In the genomic region with DNA sequence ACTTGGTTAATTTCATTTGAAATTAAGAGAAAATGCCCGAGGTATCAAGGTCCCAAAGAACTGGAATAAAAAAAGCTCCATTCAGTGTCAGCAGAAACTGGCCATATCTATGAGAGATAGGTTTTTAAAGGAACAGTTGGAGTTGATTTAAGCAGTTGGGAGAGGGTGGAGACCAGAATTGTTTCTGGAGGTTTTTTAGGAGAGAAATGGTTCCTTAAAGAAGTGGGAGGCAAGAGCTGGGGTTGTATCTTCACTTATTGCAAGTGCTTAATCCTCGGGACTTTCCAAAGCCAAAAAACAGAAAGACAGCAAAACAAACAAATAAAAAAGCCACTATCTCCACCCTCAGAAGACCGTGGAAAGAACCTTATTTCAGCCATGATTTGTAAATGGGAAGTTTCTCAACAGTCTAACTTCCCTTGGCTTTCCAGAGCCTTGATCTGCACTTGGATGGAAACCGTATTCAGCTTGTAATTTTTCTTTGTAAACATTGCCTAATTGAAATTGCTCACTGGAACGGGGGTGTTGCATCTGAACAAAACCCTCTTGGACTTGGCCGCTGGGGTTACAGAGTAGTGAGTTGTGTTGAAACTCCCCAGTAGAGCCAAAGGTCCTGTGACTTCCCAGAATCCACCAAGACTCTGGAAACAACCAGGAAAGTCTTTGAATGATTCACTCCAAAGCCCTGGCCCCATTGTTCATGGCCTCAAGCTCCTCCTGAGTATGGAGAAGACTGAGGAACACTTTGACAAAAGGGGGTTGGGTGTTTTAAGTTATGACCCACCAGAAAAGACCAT, we compare ENCODE assay signal across 11 cellular contexts.
DNase-seq lines count a peak whose midpoint lies in the region; ATAC-seq and TF ChIP-seq lines count a peak whose summit lies in the region.
"Had no signal": no experiment of that assay in that cellular context is flagged by ENCODE, and none has a peak within 500 bp of the region (broad histone marks: within the 10 kb centered on the region; RNA-seq: fewer than 3 reads in every experiment).

No MANE protein-coding gene starts in this region.

- H3K4me3 ChIP-seq in HL-60 (replicated peaks; ENCODE audit: insufficient read depth, low read length), result no peak overlapping the region
- H3K4me3 ChIP-seq in brain microvascular endothelial cell (ENCODE audit: low read depth, low read length), result no peak overlapping the region

- DNase-seq in HL-60 (ENCODE audit: low read depth in 1 of 2, low spot score in 1 of 2) (peak; percentile 59 to 76), brain microvascular endothelial cell (peak; percentile 11), kidney tubule cell (ENCODE audit: low spot score) (peak; percentile 50), substantia nigra (lab: John Stamatoyannopoulos, UW) (peak in 26 of 49 donors; percentile 6 to 81 (median 36)), NCI-H524 treated with DMSO at 0.1 percent for 48 hours (lab: John Stamatoyannopoulos, UW) (no peak), SK-N-DZ (ENCODE audit: low spot score) (no peak)
- DNase-seq: activated CD8-positive, alpha-beta memory T cell treated with anti-CD3 and anti-CD28 coated beads, Interleukin-2, amount 50 U/mL, for 4 hours; NCI-H446 treated with DMSO at 0.1 percent for 48 hours; stimulated activated CD4-positive, alpha-beta T cell treated with anti-CD3 and anti-CD28 coated beads, Interleukin-2, amount 100 ng/mL, for 24 hours had no signal

- no peaks in the 10 kb centered on the region for H3K36me3 ChIP-seq in brain microvascular endothelial cell (replicated peaks)

- ATAC-seq in GM21786 (IDR thresholded peaks at IDR 0.05; ENCODE audit: unreplicated experiment), result no peak
- no peak for ATAC-seq in HG02973 (IDR thresholded peaks at IDR 0.05; ENCODE audit: unreplicated experiment)

- no peak for TF ChIP-seq CTCF in HL-60 (IDR thresholded peaks at IDR 0.05; ENCODE audit: insufficient read depth, low read length)
- no peak for TF ChIP-seq CTCF in brain microvascular endothelial cell (IDR thresholded peaks at IDR 0.05; ENCODE audit: low read depth, low read length, missing control alignments)

- no peaks in the 10 kb centered on the region for H3K27me3 ChIP-seq in HL-60 (ENCODE audit: insufficient read depth, poor library complexity, severe bottlenecking)
- H3K27me3 ChIP-seq in brain microvascular endothelial cell (replicated peaks), result no peaks in the 10 kb centered on the region

- peak overlapping the region; percentile 75 for H3K27ac ChIP-seq in HL-60 (replicated peaks)
- peak overlapping the region; percentile 36 for H3K27ac ChIP-seq in brain microvascular endothelial cell
- peak overlapping the region; percentile 55 for H3K27ac ChIP-seq in substantia nigra (ENCODE audit: low read depth, low read length, poor library complexity, severe bottlenecking)

- in situ Hi-C loops in brain microvascular endothelial cell (cut with HindIII; ENCODE audit: low pct_ligation_motif_present, low sequenced_read_pairs), result no loop called here

Comparison
In these comparisons a context has a peak if more than half of its experiments do, and no peak if none do; other contexts are left out.
1. DNase-seq: peak in HL-60 (2 of 2), brain microvascular endothelial cell (single experiment), kidney tubule cell (single experiment) and substantia nigra (26 of 49); none in NCI-H524 treated with DMSO at 0.1 percent for 48 hours (single experiment) and SK-N-DZ (single experiment).
2. Peak in every context shown above with its lines, with median percentiles within 50 percentile points of each other: H3K27ac ChIP-seq.